Comparison of ENCODE assay signal across 1 cellular context in genomic region chr7:84705079-84705478, GRCh38.
TF ChIP-seq lines count a peak whose summit lies in the region.

No MANE protein-coding gene starts in this region.

TF ChIP-seq in H1, 55 proteins besides CTCF, POLR2A, EP300 and RAD21:
- TF ChIP-seq HDAC6 (IDR thresholded peaks at IDR 0.05; ENCODE audit: low read depth, low read length): no peak
- TF ChIP-seq FOSL1 (IDR thresholded peaks at IDR 0.05; ENCODE audit: insufficient read depth, low read depth, low read length): no peak
